In genomic region chr15:42919308-42919707, GRCh38 we compare ENCODE assay signal across 8 cellular contexts. TPM values are rescaled to one million over a fixed set of nuclear protein-coding genes. Genes with fewer than 3 reads are reported as not detected.
DNase-seq lines count a peak whose midpoint lies in the region; TF ChIP-seq lines count a peak whose summit lies in the region.

No MANE protein-coding gene starts in this region.

- TF ChIP-seq EP300 in suprapubic skin (IDR thresholded peaks at IDR 0.05), result no peak

- H3K4me1 ChIP-seq in suprapubic skin, result peaks cover 21% of the 10 kb centered on the region

- peak overlapping the region; percentile 86 for H3K27ac ChIP-seq in suprapubic skin
- H3K27ac ChIP-seq in substantia nigra (ENCODE audit: low read depth, low read length, poor library complexity, severe bottlenecking), result no peak overlapping the region

- H3K27ac Mint-ChIP-seq in activated CD4-positive, alpha-beta T cell treated with anti-CD3 and anti-CD28 coated beads, Interleukin-2, amount 10 ng/mL, durations not matched to agents 24 days and 14 days, result peak overlapping the region; percentile 94
- H3K27ac Mint-ChIP-seq in activated CD4-positive, alpha-beta memory T cell treated with anti-CD3 and anti-CD28 coated beads for 36 hours, result peak overlapping the region; percentile 85

- no peak for TF ChIP-seq POLR2A in suprapubic skin (IDR thresholded peaks at IDR 0.05)

- POLR2A ChIA-PET in activated CD4-positive, alpha-beta memory T cell treated with anti-CD3 and anti-CD28 coated beads for 36 hours (lab: Charles Lee), result no interaction called here

- H3K9me3 Mint-ChIP-seq in activated CD4-positive, alpha-beta T cell treated with anti-CD3 and anti-CD28 coated beads, Interleukin-2, amount 10 ng/mL, durations not matched to agents 24 days and 14 days, result no peaks in the 10 kb centered on the region
- no peaks in the 10 kb centered on the region for H3K9me3 Mint-ChIP-seq in activated CD4-positive, alpha-beta memory T cell treated with anti-CD3 and anti-CD28 coated beads for 36 hours

- DNase-seq in activated CD4-positive, alpha-beta T cell treated with anti-CD3 and anti-CD28 coated beads, Interleukin-2, amount 10 ng/mL, durations not matched to agents 24 days and 14 days, result no peak
- DNase-seq in activated CD4-positive, alpha-beta T cell treated with anti-CD3 and anti-CD28 coated beads for 4 hours, result no peak
- DNase-seq in activated CD4-positive, alpha-beta memory T cell treated with anti-CD3 and anti-CD28 coated beads for 36 hours, result no peak
- DNase-seq in suprapubic skin (ENCODE audit: low spot score in 2 of 2) (no peak), middle frontal gyrus (ENCODE audit: extremely low spot score, low spot score) (no peak), substantia nigra (lab: John Stamatoyannopoulos, UW) (no peak), C1 segment of cervical spinal cord (lab: John Stamatoyannopoulos, UW) (no peak)

- H3K36me3 Mint-ChIP-seq in activated CD4-positive, alpha-beta T cell treated with anti-CD3 and anti-CD28 coated beads, Interleukin-2, amount 10 ng/mL, durations not matched to agents 24 days and 14 days (ENCODE audit: low read depth), result no peaks in the 10 kb centered on the region
- H3K36me3 Mint-ChIP-seq in activated CD4-positive, alpha-beta memory T cell treated with anti-CD3 and anti-CD28 coated beads for 36 hours, result peaks cover 5% of the 10 kb centered on the region

- peak overlapping the region; percentile 76 for H3K4me3 ChIP-seq in iPS-18c (ENCODE audit: insufficient read depth, low read depth, low read length)
- H3K4me3 ChIP-seq in suprapubic skin, result peak overlapping the region; percentile 95

- peak overlapping the region; percentile 99 for H3K4me3 Mint-ChIP-seq in activated CD4-positive, alpha-beta T cell treated with anti-CD3 and anti-CD28 coated beads, Interleukin-2, amount 10 ng/mL, durations not matched to agents 24 days and 14 days
- H3K4me3 Mint-ChIP-seq in activated CD4-positive, alpha-beta memory T cell treated with anti-CD3 and anti-CD28 coated beads for 36 hours, result peak overlapping the region; percentile 99

- H3K9me3 ChIP-seq in iPS-18c (ENCODE audit: control insufficient read depth, insufficient read depth, low read length) (no peaks in the 10 kb centered on the region), suprapubic skin (no peaks in the 10 kb centered on the region)

- H3K27me3 ChIP-seq in suprapubic skin, result no peaks in the 10 kb centered on the region

- 33% methylated on average over 2 of the region's 2 CpGs for WGBS in suprapubic skin

- no peaks in the 10 kb centered on the region for H3K36me3 ChIP-seq in suprapubic skin

- no peaks in the 10 kb centered on the region for H3K27me3 Mint-ChIP-seq in activated CD4-positive, alpha-beta T cell treated with anti-CD3 and anti-CD28 coated beads, Interleukin-2, amount 10 ng/mL, durations not matched to agents 24 days and 14 days
- no peaks in the 10 kb centered on the region for H3K27me3 Mint-ChIP-seq in activated CD4-positive, alpha-beta memory T cell treated with anti-CD3 and anti-CD28 coated beads for 36 hours

- CTCF ChIA-PET in activated CD4-positive, alpha-beta memory T cell treated with anti-CD3 and anti-CD28 coated beads for 36 hours (lab: Charles Lee), result no interaction called here

- TF ChIP-seq CTCF in suprapubic skin (IDR thresholded peaks at IDR 0.05), result no peak

- H3K4me1 Mint-ChIP-seq in activated CD4-positive, alpha-beta T cell treated with anti-CD3 and anti-CD28 coated beads, Interleukin-2, amount 10 ng/mL, durations not matched to agents 24 days and 14 days, result peaks cover 34% of the 10 kb centered on the region
- peaks cover 40% of the 10 kb centered on the region for H3K4me1 Mint-ChIP-seq in activated CD4-positive, alpha-beta memory T cell treated with anti-CD3 and anti-CD28 coated beads for 36 hours (ENCODE audit: low read depth)

- intact Hi-C loops in activated CD4-positive, alpha-beta T cell treated with anti-CD3 and anti-CD28 coated beads, Interleukin-2, amount 10 ng/mL, durations not matched to agents 24 days and 14 days (cut with micrococcal nuclease), result no loop called here
- intact Hi-C loops in activated CD4-positive, alpha-beta memory T cell treated with anti-CD3 and anti-CD28 coated beads for 36 hours (cut with micrococcal nuclease), result no loop called here

RNA-seq across cellular contexts. Expression of gene TTBK2, which starts 1.3 kb away (rescaled TPM):
- 10.2 and 11.3 TPM in 2 replicates for total RNA-seq in activated CD4-positive, alpha-beta T cell treated with anti-CD3 and anti-CD28 coated beads, Interleukin-2, amount 10 ng/mL, durations not matched to agents 24 days and 14 days
- total RNA-seq in activated CD4-positive, alpha-beta memory T cell treated with anti-CD3 and anti-CD28 coated beads for 36 hours, result 10 to 100 TPM; 12.6 to 13.8 TPM
- 10 to 100 TPM; 10.5 to 20.6 (median 14.8) TPM for total RNA-seq in suprapubic skin
